In genomic region chr6:139230421-139230840, GRCh38 we compare ENCODE assay signal across 10 cellular contexts.
DNase-seq lines count a peak whose midpoint lies in the region; ATAC-seq and TF ChIP-seq lines count a peak whose summit lies in the region.
"Had no signal": no experiment of that assay in that cellular context is flagged by ENCODE, and none has a peak within 500 bp of the region (broad histone marks: within the 10 kb centered on the region; RNA-seq: fewer than 3 reads in every experiment).

No MANE protein-coding gene starts in this region.

- no peak overlapping the region for H3K4me3 ChIP-seq in adipocyte (ENCODE audit: low read length)
- no peak overlapping the region for H3K4me3 ChIP-seq in neural cell (ENCODE audit: low read length)

- no peaks in the 10 kb centered on the region for H3K79me2 ChIP-seq in neural cell (replicated peaks; ENCODE audit: insufficient read depth, low read length)

- peak; percentile 42 for TF ChIP-seq CTCF in GM10266 (IDR thresholded peaks at IDR 0.05; ENCODE audit: control insufficient read depth, insufficient read depth, low read depth, missing control alignments)
- no peak for TF ChIP-seq CTCF in neural cell (IDR thresholded peaks at IDR 0.05; ENCODE audit: poor library complexity, severe bottlenecking)

- H3K36me3 ChIP-seq in adipocyte (ENCODE audit: control insufficient read depth, insufficient read depth, low read length, severe bottlenecking), result no peaks in the 10 kb centered on the region
- no peaks in the 10 kb centered on the region for H3K36me3 ChIP-seq in neural cell (ENCODE audit: insufficient read depth, low read length)

- no peaks in the 10 kb centered on the region for H3K4me1 ChIP-seq in adipocyte (ENCODE audit: control insufficient read depth, insufficient read depth, low read length)

- no peaks in the 10 kb centered on the region for H3K9me2 ChIP-seq in neural cell (ENCODE audit: insufficient read depth, low read length)

- TF ChIP-seq RAD21 in neural cell (conservative IDR thresholded peaks at IDR 0.05), result peak; percentile 13

- H3F3A ChIP-seq in neural cell (ENCODE audit: insufficient read depth, low read length, poor library complexity, severe bottlenecking), result no peaks in the 10 kb centered on the region

- no peak for ATAC-seq in natural killer cell treated with Interleukin-12 subunit alpha and Interleukin-12 subunit beta and Interleukin-15 and Interleukin-18, amount 100 ng/mL, for 72 hours
- ATAC-seq in GM21367 (IDR thresholded peaks at IDR 0.05; ENCODE audit: unreplicated experiment) (no peak), GM21825 (IDR thresholded peaks at IDR 0.05; ENCODE audit: unreplicated experiment) (no peak)

- H3K27me3 Mint-ChIP-seq in natural killer cell treated with Interleukin-12 subunit alpha and Interleukin-12 subunit beta and Interleukin-15 and Interleukin-18, amount 100 ng/mL, for 72 hours, result no peaks in the 10 kb centered on the region

- H2AFZ ChIP-seq in neural cell (ENCODE audit: low read depth, low read length), result no peak overlapping the region

- H3K9me3 Mint-ChIP-seq in natural killer cell treated with Interleukin-12 subunit alpha and Interleukin-12 subunit beta and Interleukin-15 and Interleukin-18, amount 100 ng/mL, for 72 hours, result no peaks in the 10 kb centered on the region

- DNase-seq in GM10266 (ENCODE audit: extremely low spot score) (no peak), NCI-H1417 (lab: John Stamatoyannopoulos, UW) (peak; percentile 40 to 92 (median 68)), adipocyte (ENCODE audit: low read depth) (peak; percentile 47), NOMO-1 (lab: John Stamatoyannopoulos, UW; ENCODE audit: unreplicated experiment in 2 of 2) (no peak)
- no peak for DNase-seq in natural killer cell treated with Interleukin-12 subunit alpha and Interleukin-12 subunit beta and Interleukin-15 and Interleukin-18, amount 100 ng/mL, for 72 hours (ENCODE audit: low spot score)
- DNase-seq: H7; stimulated activated CD4-positive, alpha-beta T cell treated with anti-CD3 and anti-CD28 coated beads, Interleukin-12 subunit alpha, Interleukin-12 subunit beta, amount 100 ng/mL, for 4 hours had no signal

- TF ChIP-seq EP300 in neural cell (conservative IDR thresholded peaks at IDR 0.05; ENCODE audit: poor library complexity, severe bottlenecking), result no peak

- H3K9me3 ChIP-seq in adipocyte (ENCODE audit: control insufficient read depth, low read length), result no peaks in the 10 kb centered on the region
- H3K9me3 ChIP-seq in neural cell (ENCODE audit: low read length), result no peaks in the 10 kb centered on the region

- H3K27me3 ChIP-seq in adipocyte (replicated peaks; ENCODE audit: control insufficient read depth, insufficient read depth, low read length), result no peaks in the 10 kb centered on the region
- H3K27me3 ChIP-seq in neural cell (ENCODE audit: insufficient read depth, low read depth, low read length), result no peaks in the 10 kb centered on the region

- H3K9ac ChIP-seq in adipocyte (ENCODE audit: low read length) (no peak overlapping the region), neural cell (ENCODE audit: low read length) (no peak overlapping the region)

- peaks cover 6% of the 10 kb centered on the region for H3K36me3 Mint-ChIP-seq in natural killer cell treated with Interleukin-12 subunit alpha and Interleukin-12 subunit beta and Interleukin-15 and Interleukin-18, amount 100 ng/mL, for 72 hours

- no peak overlapping the region for H3K27ac Mint-ChIP-seq in natural killer cell treated with Interleukin-12 subunit alpha and Interleukin-12 subunit beta and Interleukin-15 and Interleukin-18, amount 100 ng/mL, for 72 hours

- no peaks in the 10 kb centered on the region for H3K4me1 Mint-ChIP-seq in natural killer cell treated with Interleukin-12 subunit alpha and Interleukin-12 subunit beta and Interleukin-15 and Interleukin-18, amount 100 ng/mL, for 72 hours (ENCODE audit: low read depth in 2 of 2)

- H3K4me3 Mint-ChIP-seq in natural killer cell treated with Interleukin-12 subunit alpha and Interleukin-12 subunit beta and Interleukin-15 and Interleukin-18, amount 100 ng/mL, for 72 hours, result no peak overlapping the region

- H3K27ac ChIP-seq in neural cell (ENCODE audit: low read length), result no peak overlapping the region

- H3K4me2 ChIP-seq in neural cell (ENCODE audit: low read length), result no peak overlapping the region

- no peaks in the 10 kb centered on the region for H4K20me1 ChIP-seq in neural cell (ENCODE audit: insufficient read depth)

TF ChIP-seq in neural cell, 6 proteins besides CTCF, POLR2A, EP300 and RAD21:
- TF ChIP-seq TAF1 (IDR thresholded peaks at IDR 0.05; ENCODE audit: low read depth) (no peak), SMC3 (conservative IDR thresholded peaks at IDR 0.05; ENCODE audit: poor library complexity) (no peak), EZH2 (IDR thresholded peaks at IDR 0.05; ENCODE audit: borderline replicate concordance, insufficient read depth, low read length, poor library complexity, severe bottlenecking) (no peak), MXI1 (conservative IDR thresholded peaks at IDR 0.05; ENCODE audit: poor library complexity, severe bottlenecking) (no peak), POLR2AphosphoS5 (IDR thresholded peaks at IDR 0.05) (no peak), REST (IDR thresholded peaks at IDR 0.05; ENCODE audit: borderline replicate concordance) (no peak)

Comparison
In these comparisons a context has a peak if more than half of its experiments do, and no peak if none do; other contexts are left out.
1. DNase-seq: peak in NCI-H1417 (3 of 3) and adipocyte (single experiment); none in GM10266 (single experiment), natural killer cell treated with Interleukin-12 subunit alpha and Interleukin-12 subunit beta and Interleukin-15 and Interleukin-18, amount 100 ng/mL, for 72 hours (single experiment) and NOMO-1 (0 of 2).